ENCODE assay signal across 14 cellular contexts in genomic region chr12:104486416-104486815, GRCh38. TPM values are rescaled to one million over a fixed set of nuclear protein-coding genes. Genes with fewer than 3 reads are reported as not detected.
DNase-seq lines count a peak whose midpoint lies in the region; ATAC-seq and TF ChIP-seq lines count a peak whose summit lies in the region.
"Had no signal": no experiment of that assay in that cellular context is flagged by ENCODE, and none has a peak within 500 bp of the region (broad histone marks: within the 10 kb centered on the region; RNA-seq: fewer than 3 reads in every experiment).

No MANE protein-coding gene starts in this region.

- no peaks in the 10 kb centered on the region for H3K9me3 Mint-ChIP-seq in activated naive CD4-positive, alpha-beta T cell treated with anti-CD3 and anti-CD28 coated beads, Interleukin-2, amount 50 U/mL, for 24 hours
- H3K9me3 Mint-ChIP-seq: endodermal cell had no signal

- H3K9me3 ChIP-seq in tibial artery = no peaks in the 10 kb centered on the region
- H3K9me3 ChIP-seq: right lobe of liver had no signal

- H3K4me3 Mint-ChIP-seq in activated naive CD4-positive, alpha-beta T cell treated with anti-CD3 and anti-CD28 coated beads, Interleukin-2, amount 50 U/mL, for 24 hours = no peak overlapping the region
- H3K4me3 Mint-ChIP-seq: endodermal cell had no signal

- no peaks in the 10 kb centered on the region for H3K36me3 ChIP-seq in tibial artery
- H3K36me3 ChIP-seq: right lobe of liver had no signal

- no peak for ATAC-seq in HG03571 (IDR thresholded peaks at IDR 0.05; ENCODE audit: unreplicated experiment)
- ATAC-seq: SK-N-SH treated with all-trans-retinoic acid at 6 μM for 48 hours had no signal

- H3K4me1 Mint-ChIP-seq in activated naive CD4-positive, alpha-beta T cell treated with anti-CD3 and anti-CD28 coated beads, Interleukin-2, amount 50 U/mL, for 24 hours = peaks cover 89% of the 10 kb centered on the region

- no peak for TF ChIP-seq CTCF in tibial artery (IDR thresholded peaks at IDR 0.05)

- peaks cover 0 to 19% (median 7%) of the 10 kb centered on the region in 4 donors for H3K4me1 ChIP-seq in tibial artery
- H3K4me1 ChIP-seq: right lobe of liver had no signal

- peak overlapping the region; percentile 29 to 31 for H3K27ac ChIP-seq in tibial artery
- H3K27ac ChIP-seq: right lobe of liver had no signal

- no peak for DNase-seq in activated naive CD4-positive, alpha-beta T cell (lab: John Stamatoyannopoulos, UW)
- DNase-seq in RPMI7951 (ENCODE audit: low read depth) = peak; percentile 54
- peak; percentile 23 to 55 for DNase-seq in erythroblast (lab: John Stamatoyannopoulos, UW)
- DNase-seq in tibial artery = no peak
- DNase-seq in NCI-H2196 treated with DMSO at 0.1 percent for 48 hours (lab: John Stamatoyannopoulos, UW; ENCODE audit: unreplicated experiment) = no peak
- no peak for DNase-seq in posterior cingulate gyrus
- DNase-seq: endodermal cell, NCI-H1092, NCI-H226, right lobe of liver had no signal

- H3K27me3 Mint-ChIP-seq in activated naive CD4-positive, alpha-beta T cell treated with anti-CD3 and anti-CD28 coated beads, Interleukin-2, amount 50 U/mL, for 24 hours = no peaks in the 10 kb centered on the region

- H3K27me3 ChIP-seq in tibial artery = no peaks in the 10 kb centered on the region
- H3K27me3 ChIP-seq: right lobe of liver had no signal

- H3K36me3 Mint-ChIP-seq in activated naive CD4-positive, alpha-beta T cell treated with anti-CD3 and anti-CD28 coated beads, Interleukin-2, amount 50 U/mL, for 24 hours = peaks cover 7% of the 10 kb centered on the region

- no peak for TF ChIP-seq POLR2A in erythroblast (IDR thresholded peaks at IDR 0.05; ENCODE audit: low read length)

- no peak overlapping the region for H3K4me3 ChIP-seq in tibial artery
- H3K4me3 ChIP-seq: lung, right lobe of liver had no signal

- intact Hi-C loops in tibial artery (cut with DNase I; ENCODE audit: low total_unique reads) = no loop called here
- intact Hi-C loops in posterior cingulate gyrus (cut with DNase I) = no loop called here

- peak overlapping the region; percentile 42 for H3K27ac Mint-ChIP-seq in activated naive CD4-positive, alpha-beta T cell treated with anti-CD3 and anti-CD28 coated beads, Interleukin-2, amount 50 U/mL, for 24 hours
- H3K27ac Mint-ChIP-seq: endodermal cell had no signal

RNA-seq across cellular contexts. Expression of gene CHST11, which starts 29.7 kb away (rescaled TPM):
- 36.2 and 38.8 TPM in 2 replicates for total RNA-seq in RPMI7951 (2014; rRNA removed; shearing (Covaris generic))

Comparison
In these comparisons a context has a peak if more than half of its experiments do, and no peak if none do; other contexts are left out.
1. DNase-seq: peak in RPMI7951 (single experiment) and erythroblast (2 of 2); none in activated naive CD4-positive, alpha-beta T cell (0 of 4), tibial artery (0 of 2), NCI-H2196 treated with DMSO at 0.1 percent for 48 hours (single experiment) and posterior cingulate gyrus (0 of 10).